ENCODE assay signal across 13 cellular contexts in genomic region chr2:208319403-208319802, GRCh38. TPM values are rescaled to one million over a fixed set of nuclear protein-coding genes. Genes with fewer than 3 reads are reported as not detected.
DNase-seq lines count a peak whose midpoint lies in the region; ATAC-seq and TF ChIP-seq lines count a peak whose summit lies in the region.
"Had no signal": no experiment of that assay in that cellular context is flagged by ENCODE, and none has a peak within 500 bp of the region (broad histone marks: within the 10 kb centered on the region; RNA-seq: fewer than 3 reads in every experiment).

No MANE protein-coding gene starts in this region.

- no peak for DNase-seq in stimulated activated naive CD8-positive, alpha-beta T cell treated with anti-CD3 and anti-CD28 coated beads, Interleukin-15, Interleukin-2, amounts not matched to agents 100 U/mL and 50 U/mL, for 24 hours
- DNase-seq in stimulated activated naive CD8-positive, alpha-beta T cell treated with anti-CD3 and anti-CD28 coated beads, Interleukin-15, amount 100 ng/mL, for 72 hours, result no peak
- peak; percentile 2 for DNase-seq in glomerular visceral epithelial cell (ENCODE audit: extremely low spot score)
- no peak for DNase-seq in DMS53 treated with DMSO at 0.1 percent for 48 hours (lab: John Stamatoyannopoulos, UW; ENCODE audit: unreplicated experiment)
- DNase-seq in HEK293T (ENCODE audit: extremely low spot score), result no peak
- no peak for DNase-seq in activated CD4-positive, alpha-beta T cell treated with anti-CD3 and anti-CD28 coated beads, Interleukin-2, amount 10 ng/mL, durations not matched to agents 24 days and 14 days
- DNase-seq in activated CD8-positive, alpha-beta T cell treated with anti-CD3 and anti-CD28 coated beads, Interleukin-2, amount 10 ng/mL, durations not matched to agents 7 days and 5 days, result no peak
- DNase-seq: activated CD4-positive, alpha-beta memory T cell treated with anti-CD3 and anti-CD28 coated beads for 36 hours; mucosa of descending colon; NCI-H1105; NK-92 treated with Interleukin-12 subunit alpha and Interleukin-12 subunit beta, amount 100 ng/mL, for 24 hours had no signal

- peak; percentile 19 for ATAC-seq in stimulated activated naive CD8-positive, alpha-beta T cell treated with anti-CD3 and anti-CD28 coated beads, Interleukin-15, Interleukin-2, amounts not matched to agents 100 U/mL and 50 U/mL, for 24 hours
- no peak for ATAC-seq in stimulated activated naive CD8-positive, alpha-beta T cell treated with anti-CD3 and anti-CD28 coated beads, Interleukin-15, amount 100 ng/mL, for 72 hours
- ATAC-seq in HG03558 (IDR thresholded peaks at IDR 0.05; ENCODE audit: extremely low read depth, unreplicated experiment), result peak; percentile 33
- ATAC-seq in activated CD8-positive, alpha-beta T cell treated with anti-CD3 and anti-CD28 coated beads, Interleukin-2, amount 10 ng/mL, durations not matched to agents 7 days and 5 days, result no peak
- ATAC-seq: HCT116, mucosa of descending colon had no signal

- H3K4me1 Mint-ChIP-seq in stimulated activated naive CD8-positive, alpha-beta T cell treated with anti-CD3 and anti-CD28 coated beads, Interleukin-15, amount 100 ng/mL, for 72 hours, result peaks cover 6% of the 10 kb centered on the region
- H3K4me1 Mint-ChIP-seq in activated CD4-positive, alpha-beta T cell treated with anti-CD3 and anti-CD28 coated beads, Interleukin-2, amount 10 ng/mL, durations not matched to agents 24 days and 14 days, result peaks cover 11% of the 10 kb centered on the region
- H3K4me1 Mint-ChIP-seq in activated CD8-positive, alpha-beta T cell treated with anti-CD3 and anti-CD28 coated beads, Interleukin-2, amount 10 ng/mL, durations not matched to agents 7 days and 5 days (ENCODE audit: low read depth), result no peaks in the 10 kb centered on the region

- no peaks in the 10 kb centered on the region for H3K27me3 Mint-ChIP-seq in stimulated activated naive CD8-positive, alpha-beta T cell treated with anti-CD3 and anti-CD28 coated beads, Interleukin-15, amount 100 ng/mL, for 72 hours
- H3K27me3 Mint-ChIP-seq in activated CD4-positive, alpha-beta T cell treated with anti-CD3 and anti-CD28 coated beads, Interleukin-2, amount 10 ng/mL, durations not matched to agents 24 days and 14 days, result no peaks in the 10 kb centered on the region
- no peaks in the 10 kb centered on the region for H3K27me3 Mint-ChIP-seq in activated CD8-positive, alpha-beta T cell treated with anti-CD3 and anti-CD28 coated beads, Interleukin-2, amount 10 ng/mL, durations not matched to agents 7 days and 5 days (ENCODE audit: low read depth)
- H3K27me3 Mint-ChIP-seq: activated CD4-positive, alpha-beta memory T cell treated with anti-CD3 and anti-CD28 coated beads for 36 hours had no signal

- POLR2A ChIA-PET in HEK293T (lab: Yijun Ruan, JAX), result no interaction called here
- POLR2A ChIA-PET in activated CD8-positive, alpha-beta T cell treated with anti-CD3 and anti-CD28 coated beads, Interleukin-2, amount 10 ng/mL, durations not matched to agents 7 days and 5 days (lab: Charles Lee), result no interaction called here

- H3K27ac Mint-ChIP-seq in stimulated activated naive CD8-positive, alpha-beta T cell treated with anti-CD3 and anti-CD28 coated beads, Interleukin-15, amount 100 ng/mL, for 72 hours, result peak overlapping the region in 1 of 2 donors; percentile 43
- H3K27ac Mint-ChIP-seq in activated CD4-positive, alpha-beta T cell treated with anti-CD3 and anti-CD28 coated beads, Interleukin-2, amount 10 ng/mL, durations not matched to agents 24 days and 14 days, result no peak overlapping the region
- H3K27ac Mint-ChIP-seq in activated CD8-positive, alpha-beta T cell treated with anti-CD3 and anti-CD28 coated beads, Interleukin-2, amount 10 ng/mL, durations not matched to agents 7 days and 5 days, result no peak overlapping the region
- H3K27ac Mint-ChIP-seq: activated CD4-positive, alpha-beta memory T cell treated with anti-CD3 and anti-CD28 coated beads for 36 hours had no signal

- intact Hi-C loops in activated CD4-positive, alpha-beta T cell treated with anti-CD3 and anti-CD28 coated beads, Interleukin-2, amount 10 ng/mL, durations not matched to agents 24 days and 14 days (cut with micrococcal nuclease), result loop anchor here (2.0 kb wide), 1 partner anchor 53 kb away; the partner anchor contains the start of gene PIKFYVE

- CTCF ChIA-PET in HEK293T (lab: Yijun Ruan, JAX), result no interaction called here
- CTCF ChIA-PET in activated CD8-positive, alpha-beta T cell treated with anti-CD3 and anti-CD28 coated beads, Interleukin-2, amount 10 ng/mL, durations not matched to agents 7 days and 5 days (lab: Charles Lee), result no interaction called here

- peaks cover 53% of the 10 kb centered on the region for H3K36me3 Mint-ChIP-seq in activated CD4-positive, alpha-beta T cell treated with anti-CD3 and anti-CD28 coated beads, Interleukin-2, amount 10 ng/mL, durations not matched to agents 24 days and 14 days (ENCODE audit: low read depth)
- H3K36me3 Mint-ChIP-seq in activated CD8-positive, alpha-beta T cell treated with anti-CD3 and anti-CD28 coated beads, Interleukin-2, amount 10 ng/mL, durations not matched to agents 7 days and 5 days (ENCODE audit: low read depth), result peaks cover 52% of the 10 kb centered on the region

- no peak overlapping the region for H3K4me3 Mint-ChIP-seq in stimulated activated naive CD8-positive, alpha-beta T cell treated with anti-CD3 and anti-CD28 coated beads, Interleukin-15, amount 100 ng/mL, for 72 hours
- no peak overlapping the region for H3K4me3 Mint-ChIP-seq in activated CD4-positive, alpha-beta T cell treated with anti-CD3 and anti-CD28 coated beads, Interleukin-2, amount 10 ng/mL, durations not matched to agents 24 days and 14 days
- no peak overlapping the region for H3K4me3 Mint-ChIP-seq in activated CD8-positive, alpha-beta T cell treated with anti-CD3 and anti-CD28 coated beads, Interleukin-2, amount 10 ng/mL, durations not matched to agents 7 days and 5 days
- H3K4me3 Mint-ChIP-seq: activated CD4-positive, alpha-beta memory T cell treated with anti-CD3 and anti-CD28 coated beads for 36 hours had no signal

- H3K9me3 Mint-ChIP-seq in stimulated activated naive CD8-positive, alpha-beta T cell treated with anti-CD3 and anti-CD28 coated beads, Interleukin-15, amount 100 ng/mL, for 72 hours, result no peaks in the 10 kb centered on the region
- H3K9me3 Mint-ChIP-seq in activated CD4-positive, alpha-beta T cell treated with anti-CD3 and anti-CD28 coated beads, Interleukin-2, amount 10 ng/mL, durations not matched to agents 24 days and 14 days, result no peaks in the 10 kb centered on the region
- H3K9me3 Mint-ChIP-seq in activated CD8-positive, alpha-beta T cell treated with anti-CD3 and anti-CD28 coated beads, Interleukin-2, amount 10 ng/mL, durations not matched to agents 7 days and 5 days (ENCODE audit: insufficient read depth), result no peaks in the 10 kb centered on the region
- H3K9me3 Mint-ChIP-seq: activated CD4-positive, alpha-beta memory T cell treated with anti-CD3 and anti-CD28 coated beads for 36 hours had no signal

TF ChIP-seq in HEK293T, 16 proteins besides CTCF, POLR2A, EP300 and RAD21:
- TF ChIP-seq HDGF (IDR thresholded peaks at IDR 0.05; ENCODE audit: borderline replicate concordance) (no peak), TARDBP (IDR thresholded peaks at IDR 0.05) (no peak)

RNA-seq across cellular contexts. Expression of gene PIKFYVE, which starts 53.3 kb away (rescaled TPM):
- total RNA-seq in activated CD4-positive, alpha-beta T cell treated with anti-CD3 and anti-CD28 coated beads, Interleukin-2, amount 10 ng/mL, durations not matched to agents 24 days and 14 days, result 27.3 and 29.4 TPM in 2 replicates
- total RNA-seq in activated CD8-positive, alpha-beta T cell treated with anti-CD3 and anti-CD28 coated beads, Interleukin-2, amount 10 ng/mL, durations not matched to agents 7 days and 5 days, result 10 to 100 TPM; 27.4 to 29.3 TPM

Comparison
In these comparisons a context has a peak if more than half of its experiments do, and no peak if none do; other contexts are left out.
1. ATAC-seq: peak in stimulated activated naive CD8-positive, alpha-beta T cell treated with anti-CD3 and anti-CD28 coated beads, Interleukin-15, Interleukin-2, amounts not matched to agents 100 U/mL and 50 U/mL, for 24 hours (single experiment) and HG03558 (single experiment); none in stimulated activated naive CD8-positive, alpha-beta T cell treated with anti-CD3 and anti-CD28 coated beads, Interleukin-15, amount 100 ng/mL, for 72 hours (single experiment) and activated CD8-positive, alpha-beta T cell treated with anti-CD3 and anti-CD28 coated beads, Interleukin-2, amount 10 ng/mL, durations not matched to agents 7 days and 5 days (single experiment).